24 cellular contexts compared by ENCODE assay signal in genomic region chr17:69287168-69287567, GRCh38. TPM values are rescaled to one million over a fixed set of nuclear protein-coding genes. Genes with fewer than 3 reads are reported as not detected.
DNase-seq lines count a peak whose midpoint lies in the region; ATAC-seq, FAIRE-seq and TF ChIP-seq lines count a peak whose summit lies in the region.
"Had no signal": no experiment of that assay in that cellular context is flagged by ENCODE, and none has a peak within 500 bp of the region (broad histone marks: within the 10 kb centered on the region; RNA-seq: fewer than 3 reads in every experiment).

No MANE protein-coding gene starts in this region.

- DNase-seq in HepG2 (ENCODE audit: low spot score) = no peak
- DNase-seq in right lobe of liver = no peak
- no peak for DNase-seq in SK-N-SH
- peak; percentile 59 for DNase-seq in fibroblast of mammary gland (ENCODE audit: low read depth)
- DNase-seq in NCI-H2227 (lab: John Stamatoyannopoulos, UW; ENCODE audit: unreplicated experiment) = no peak
- no peak for DNase-seq in NCI-H1694 (lab: John Stamatoyannopoulos, UW)
- DNase-seq in NCI-H187 (lab: John Stamatoyannopoulos, UW) = no peak
- DNase-seq in activated CD4-positive, alpha-beta T cell treated with anti-CD3 and anti-CD28 coated beads for 1 hour = no peak
- DNase-seq: 8988T; activated effector memory CD4-positive, alpha-beta T cell treated with Interleukin-2 at 50 U/mL for 16 hours; activated naive CD8-positive, alpha-beta T cell treated with anti-CD3 and anti-CD28 coated beads, Interleukin-2, amount 50 U/mL, for 24 hours; COR-L47; foreskin melanocyte; hippocampal formation; NCI-H1048; NCI-H2029; NCI-H524; SHP77; stimulated activated CD4-positive, alpha-beta T cell treated with anti-CD3 and anti-CD28 coated beads, Interleukin-12 subunit alpha, Interleukin-12 subunit beta, amount 100 ng/mL, for 4 hours; stimulated activated CD8-positive, alpha-beta memory T cell treated with anti-CD3 and anti-CD28 coated beads, Interleukin-4, amount 100 ng/mL, for 48 hours had no signal

- H3K36me3 ChIP-seq in HepG2 (replicated peaks in 1 of 2; ENCODE audit: control insufficient read depth in 1 of 2, insufficient read depth in 2 of 2, low read length in 2 of 2) (no peaks in the 10 kb centered on the region; a peak in 1 of 5 replicates), right lobe of liver (peaks cover 0 to 60% (median 11%) of the 10 kb centered on the region in 4 donors), SK-N-SH (replicated peaks in 1 of 2; ENCODE audit: control insufficient read depth in 1 of 2, insufficient read depth in 2 of 2, low read length in 1 of 2) (peaks cover 0 to 12% of the 10 kb centered on the region in 2 experiments)

- no peak overlapping the region for H3K27ac ChIP-seq in HepG2 (ENCODE audit: extremely low read length, insufficient read depth, low read length)
- H3K27ac ChIP-seq in right lobe of liver = no peak overlapping the region
- H3K27ac ChIP-seq in SK-N-SH (ENCODE audit: low read depth in 2 of 2, low read length in 1 of 2) = peak overlapping the region in 1 of 2 experiments; percentile 56; a peak in 2 of 4 replicates
- H3K27ac ChIP-seq: KMS-11, VCaP had no signal

- H3K79me2 ChIP-seq in HepG2 (ENCODE audit: insufficient read depth, low read length) (no peaks in the 10 kb centered on the region), SK-N-SH (ENCODE audit: insufficient read depth) (no peaks in the 10 kb centered on the region)

- CTCF ChIA-PET in HepG2 (lab: Yijun Ruan, JAX; ENCODE audit: low intra/inter-chr PET ratio, low total read pairs) (no interaction called here), SK-N-SH (lab: Yijun Ruan, JAX) (interaction anchor here (1.5 kb wide), 1 partner anchor 27 kb away, joined by 3 read pairs; no protein-coding TSS in a partner anchor)

- intact Hi-C loops in HepG2 (cut with micrococcal nuclease; ENCODE audit: unreplicated experiment) = no loop called here
- intact Hi-C loops in right lobe of liver (cut with DNase I) = no loop called here

- ATAC-seq in HepG2 (no peak), right lobe of liver (no peak)
- ATAC-seq: activated naive CD8-positive, alpha-beta T cell treated with anti-CD3 and anti-CD28 coated beads, Interleukin-2, amount 50 U/mL, for 24 hours had no signal

- 89% methylated on average over 1 of the region's 1 CpG for WGBS in HepG2 (ENCODE audit: low lambda C conversion rate)
- 100% methylated on average over 1 of the region's 1 CpG for WGBS in right lobe of liver (ENCODE audit: insufficient coverage, low coverage, low lambda C conversion rate, missing lambda C conversion rate)
- 36% methylated on average over 1 of the region's 1 CpG for WGBS in SK-N-SH (ENCODE audit: low lambda C conversion rate)

- FAIRE-seq in HepG2 (lab: Jason Lieb, UNC) = no peak
- FAIRE-seq: endometrium had no signal

- H4K20me1 ChIP-seq in HepG2 (ENCODE audit: insufficient read depth, low read length) = no peaks in the 10 kb centered on the region
- no peaks in the 10 kb centered on the region for H4K20me1 ChIP-seq in SK-N-SH (ENCODE audit: insufficient read depth)

- in situ Hi-C loops in HepG2 (cut with HindIII; ENCODE audit: extremely low pct_ligation_motif_present, low pct_unique_long_range_greater_than_20kb) = no loop called here

- TF ChIP-seq RAD21 in HepG2 (CRISPR knock-in tag; IDR thresholded peaks at IDR 0.05) = no peak
- TF ChIP-seq RAD21 in SK-N-SH (IDR thresholded peaks at IDR 0.05; ENCODE audit: low read length) = no peak

- H3K4me1 ChIP-seq in HepG2 (ENCODE audit: insufficient read depth, low read length) (no peaks in the 10 kb centered on the region), right lobe of liver (no peaks in the 10 kb centered on the region), SK-N-SH (ENCODE audit: control insufficient read depth in 1 of 2, insufficient read depth in 2 of 2, low read depth in 1 of 2, low read length in 1 of 2) (peaks cover 0 to 10% of the 10 kb centered on the region in 2 experiments; a peak in 2 of 4 replicates)

- no peaks in the 10 kb centered on the region for H3K9me3 ChIP-seq in HepG2 (ENCODE audit: low read length)
- no peaks in the 10 kb centered on the region for H3K9me3 ChIP-seq in right lobe of liver
- peaks cover 1% of the 10 kb centered on the region; the same call in 1 of the 2 replicates for H3K9me3 ChIP-seq in SK-N-SH

- no peaks in the 10 kb centered on the region for H3K27me3 ChIP-seq in HepG2 (ENCODE audit: control insufficient read depth in 1 of 2, insufficient read depth in 2 of 2, low read length in 2 of 2)
- no peaks in the 10 kb centered on the region for H3K27me3 ChIP-seq in right lobe of liver
- H3K27me3 ChIP-seq in SK-N-SH (ENCODE audit: insufficient read depth) = no peaks in the 10 kb centered on the region

- 0 out of 2 replicates have a peak, but pooled peaks cover 6% of the 10 kb centered on the region for H3K9me2 ChIP-seq in SK-N-SH

- TF ChIP-seq POLR2A in HepG2 (IDR thresholded peaks at IDR 0.05; ENCODE audit: insufficient read depth in 1 of 2, low read depth in 2 of 2, low read length in 2 of 2) (no peak), right lobe of liver (IDR thresholded peaks at IDR 0.05) (no peak)

- H3K9ac ChIP-seq in HepG2 (ENCODE audit: insufficient read depth, low read depth, low read length) (no peak overlapping the region), SK-N-SH (no peak overlapping the region)
- H3K9ac ChIP-seq: KMS-11 had no signal

- no TSS peak for BruUV-seq in HepG2 (replicated peaks; lab: Mats Ljungman, UMichigan)

- peaks cover 18% of the 10 kb centered on the region for H3F3A ChIP-seq in SK-N-SH (replicated peaks; ENCODE audit: insufficient read depth)

- TF ChIP-seq CTCF in HepG2 (CRISPR knock-in tag; IDR thresholded peaks at IDR 0.05) (no peak), right lobe of liver (IDR thresholded peaks at IDR 0.05) (no peak), SK-N-SH (IDR thresholded peaks at IDR 0.05) (no peak), fibroblast of mammary gland (conservative IDR thresholded peaks at IDR 0.05; ENCODE audit: control insufficient read depth, insufficient read depth, low read depth, low read length) (no peak)

- no peak overlapping the region for H3K4me3 ChIP-seq in HepG2 (replicated peaks in 1 of 3; ENCODE audit: insufficient read depth in 1 of 3, low read depth in 2 of 3, low read length in 3 of 3)
- no peak overlapping the region for H3K4me3 ChIP-seq in right lobe of liver
- no peak overlapping the region for H3K4me3 ChIP-seq in SK-N-SH (ENCODE audit: low read depth in 2 of 2, low read length in 1 of 2)
- no peak overlapping the region for H3K4me3 ChIP-seq in fibroblast of mammary gland (ENCODE audit: control insufficient read depth, low read depth, low read length)
- H3K4me3 ChIP-seq: lung had no signal

- H2AFZ ChIP-seq in HepG2 (ENCODE audit: low read length) = no peak overlapping the region
- H2AFZ ChIP-seq in SK-N-SH (ENCODE audit: low read depth) = no peak overlapping the region

- POLR2A ChIA-PET in HepG2 (lab: Yijun Ruan, JAX) (no interaction called here), SK-N-SH (lab: Yijun Ruan, JAX) (no interaction called here)

- TF ChIP-seq EP300 in HepG2 (IDR thresholded peaks at IDR 0.05; ENCODE audit: low read depth in 2 of 2, low read length in 2 of 2) (no peak), HepG2 (CRISPR knock-in tag; IDR thresholded peaks at IDR 0.05; ENCODE audit: borderline replicate concordance) (no peak), SK-N-SH (IDR thresholded peaks at IDR 0.05; ENCODE audit: borderline replicate concordance in 1 of 2, low read depth in 1 of 2, low read length in 1 of 2) (no peak; a peak in 1 of 4 replicates)

- H3K4me2 ChIP-seq in HepG2 (ENCODE audit: low read depth, low read length) = no peak overlapping the region
- H3K4me2 ChIP-seq in SK-N-SH = no peak overlapping the region; the same call in 1 of the 2 replicates
- H3K4me2 ChIP-seq: KMS-11 had no signal

RNA-seq across cellular contexts. Expression of gene ABCA5, which starts 39.8 kb away (rescaled TPM):
- 6.0 and 10.1 TPM in 2 replicates for total RNA-seq in HepG2 (2016; rRNA removed; fragmentation: Illumina TruSeq; extraction: Trizol)
- total RNA-seq in HepG2 (2016; cell fraction: cytosol; rRNA removed; fragmentation: Illumina TruSeq; extraction: Trizol; ENCODE audit: low read depth) = 1.9 and 2.6 TPM in 2 replicates
- 4.9 and 9.3 TPM in 2 replicates for total RNA-seq in HepG2 (2016; cell fraction: insoluble cytoplasmic fraction; rRNA removed; fragmentation: Illumina TruSeq; extraction: Trizol)
- 2.6 and 2.9 TPM in 2 replicates for total RNA-seq in HepG2 (2016; cell fraction: membrane; rRNA removed; fragmentation: Illumina TruSeq; extraction: Trizol)
- total RNA-seq in HepG2 (2016; cell fraction: nucleus; rRNA removed; fragmentation: Illumina TruSeq; extraction: Trizol) = 19.5 and 19.7 TPM in 2 replicates
- 9.7 and 12.2 TPM in 2 replicates for polyA plus RNA-seq in HepG2 (2011; rRNA removed)
- polyA plus RNA-seq in HepG2 (2011; cell fraction: cytosol; rRNA removed) = 1.8 and 3.9 TPM in 2 replicates
- 14.0 and 24.2 TPM in 2 replicates for polyA plus RNA-seq in HepG2 (2011; cell fraction: nucleus; rRNA removed)
- 8.8 and 15.2 TPM in 2 replicates for polyA plus RNA-seq in HepG2 (2012)
- polyA plus RNA-seq in HepG2 (2016; cell fraction: cytosol; fragmentation: Illumina TruSeq; extraction: Trizol; ENCODE audit: low read depth) = 0.17 and 0.29 TPM in 2 replicates
- polyA plus RNA-seq in HepG2 (2016; cell fraction: insoluble cytoplasmic fraction; fragmentation: Illumina TruSeq; extraction: Trizol; ENCODE audit: low read depth) = 2.8 and 3.6 TPM in 2 replicates
- polyA plus RNA-seq in HepG2 (2016; cell fraction: membrane; fragmentation: Illumina TruSeq; extraction: Trizol; ENCODE audit: low read depth) = 0.65 and 0.66 TPM in 2 replicates
- polyA plus RNA-seq in HepG2 (2016; cell fraction: nucleus; fragmentation: Illumina TruSeq; extraction: Trizol; ENCODE audit: insufficient read depth, low read depth) = 23.0 and 23.5 TPM in 2 replicates
- polyA minus RNA-seq in HepG2 (2011; rRNA and poly(A)+ RNA removed; ENCODE audit: low replicate concordance) = 6.0 and 10.0 TPM in 2 replicates
- 4.8 TPM in 2 replicates for polyA minus RNA-seq in HepG2 (2011; cell fraction: cytosol; rRNA and poly(A)+ RNA removed)
- 53.8 and 78.1 TPM in 2 replicates for polyA minus RNA-seq in HepG2 (2011; cell fraction: nucleus; rRNA and poly(A)+ RNA removed)
- 10 to 100 TPM; 34.5 to 58.2 (median 46.7) TPM for total RNA-seq in right lobe of liver
- polyA plus RNA-seq in SK-N-SH (2012; rRNA removed) = 2.0 and 3.6 TPM in 2 replicates
- polyA plus RNA-seq in SK-N-SH (2012; cell fraction: cytosol; rRNA removed) = 2.1 and 2.3 TPM in 2 replicates
- polyA plus RNA-seq in SK-N-SH (2012; cell fraction: nucleus; rRNA removed) = 4.1 and 10.5 TPM in 2 replicates

RNA-seq across cellular contexts. Expression of gene ABCA10, which starts 58.5 kb away (rescaled TPM):
- 0.02 TPM in 1 of 2 replicates, not detected in the other for total RNA-seq in HepG2 (2016; rRNA removed; fragmentation: Illumina TruSeq; extraction: Trizol)
- total RNA-seq in HepG2 (2016; cell fraction: cytosol; rRNA removed; fragmentation: Illumina TruSeq; extraction: Trizol; ENCODE audit: low read depth) = 0.09 TPM in 1 of 2 replicates, not detected in the other
- total RNA-seq in HepG2 (2016; cell fraction: insoluble cytoplasmic fraction; rRNA removed; fragmentation: Illumina TruSeq; extraction: Trizol) = 0.17 TPM in 1 of 2 replicates, not detected in the other
- 0.28 and 0.53 TPM in 2 replicates for total RNA-seq in HepG2 (2016; cell fraction: membrane; rRNA removed; fragmentation: Illumina TruSeq; extraction: Trizol)
- 0.12 and 0.13 TPM in 2 replicates for total RNA-seq in HepG2 (2016; cell fraction: nucleus; rRNA removed; fragmentation: Illumina TruSeq; extraction: Trizol)
- polyA plus RNA-seq in HepG2 (2011; rRNA removed) = 0.08 and 0.12 TPM in 2 replicates
- not detected in 2 replicates for polyA plus RNA-seq in HepG2 (2011; cell fraction: cytosol; rRNA removed)
- polyA plus RNA-seq in HepG2 (2011; cell fraction: nucleus; rRNA removed) = 0.32 and 0.68 TPM in 2 replicates
- polyA plus RNA-seq in HepG2 (2012) = 0.27 and 0.56 TPM in 2 replicates
- not detected in 2 replicates for polyA plus RNA-seq in HepG2 (2016; cell fraction: cytosol; fragmentation: Illumina TruSeq; extraction: Trizol; ENCODE audit: low read depth)
- polyA plus RNA-seq in HepG2 (2016; cell fraction: insoluble cytoplasmic fraction; fragmentation: Illumina TruSeq; extraction: Trizol; ENCODE audit: low read depth) = not detected in 2 replicates
- polyA plus RNA-seq in HepG2 (2016; cell fraction: membrane; fragmentation: Illumina TruSeq; extraction: Trizol; ENCODE audit: low read depth) = not detected in 2 replicates
- polyA plus RNA-seq in HepG2 (2016; cell fraction: nucleus; fragmentation: Illumina TruSeq; extraction: Trizol; ENCODE audit: insufficient read depth, low read depth) = 0.21 and 0.51 TPM in 2 replicates
- polyA minus RNA-seq in HepG2 (2011; rRNA and poly(A)+ RNA removed; ENCODE audit: low replicate concordance) = 0.14 and 0.19 TPM in 2 replicates
- not detected in 2 replicates for polyA minus RNA-seq in HepG2 (2011; cell fraction: cytosol; rRNA and poly(A)+ RNA removed)
- polyA minus RNA-seq in HepG2 (2011; cell fraction: nucleus; rRNA and poly(A)+ RNA removed) = 1.2 and 1.5 TPM in 2 replicates
- 1 to 10 TPM; 1.7 to 4.0 (median 2.0) TPM for total RNA-seq in right lobe of liver
- polyA plus RNA-seq in SK-N-SH (2012; rRNA removed) = 0.07 and 0.11 TPM in 2 replicates
- 0.05 and 0.10 TPM in 2 replicates for polyA plus RNA-seq in SK-N-SH (2012; cell fraction: cytosol; rRNA removed)
- 0.38 and 0.48 TPM in 2 replicates for polyA plus RNA-seq in SK-N-SH (2012; cell fraction: nucleus; rRNA removed)

Comparison
In these comparisons a context has a peak if more than half of its experiments do, and no peak if none do; other contexts are left out.
1. Of the 25 proteins assayed by ChIP-seq in both HepG2 and SK-N-SH: peak only in HepG2: none; only in SK-N-SH: FOSL2, JUND, PBX3 and TCF12; in both: none; in neither: 21.